Comparison of ENCODE assay signal across 26 cellular contexts in the genomic region with DNA sequence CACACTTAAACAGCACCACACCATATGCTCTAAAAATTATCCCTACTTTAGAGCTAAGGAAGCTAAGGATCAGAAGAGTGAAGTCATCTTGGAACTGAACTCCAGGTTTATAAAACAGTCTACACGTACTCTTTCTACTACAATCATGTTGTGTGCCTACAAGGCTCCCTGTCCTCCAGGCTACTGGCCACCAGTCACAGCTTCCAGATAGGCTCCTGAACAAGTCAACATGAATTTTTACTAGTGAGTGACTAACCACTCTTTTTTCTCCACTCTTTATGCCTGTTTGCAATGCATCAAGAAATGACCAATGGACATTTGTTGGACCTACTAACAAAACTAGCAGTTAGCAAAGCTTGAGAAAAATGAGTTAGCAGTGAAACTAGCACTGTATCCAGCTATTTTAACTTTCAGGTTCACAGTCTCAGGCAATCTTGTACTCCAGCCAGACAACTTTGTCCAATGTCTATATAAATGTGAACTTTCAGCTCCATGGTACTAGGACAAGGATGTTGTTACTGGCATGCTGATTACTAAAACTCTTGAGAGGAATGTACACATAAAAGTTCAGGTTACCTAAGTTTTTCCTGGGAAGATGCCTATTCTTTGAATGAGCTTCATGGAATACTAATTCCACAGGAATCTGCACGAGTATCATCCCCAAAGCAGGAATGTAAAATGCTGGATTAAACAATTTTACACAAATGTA.
DNase-seq lines count a peak whose midpoint lies in the region; ATAC-seq and TF ChIP-seq lines count a peak whose summit lies in the region.
"Had no signal": no experiment of that assay in that cellular context is flagged by ENCODE, and none has a peak within 500 bp of the region (broad histone marks: within the 10 kb centered on the region; RNA-seq: fewer than 3 reads in every experiment).

No MANE protein-coding gene starts in this region.

- H3K27ac Mint-ChIP-seq in chondrocyte (ENCODE audit: unreplicated experiment): peak overlapping the region; percentile 58
- H3K27ac Mint-ChIP-seq: activated naive CD4-positive, alpha-beta T cell treated with anti-CD3 and anti-CD28 coated beads for 36 hours; neural progenitor cell; T-helper 2 cell treated with Interferon-gamma antibody and Interleukin-4, amounts not matched to agents 5 μg/mL and 100 μg/mL, for 36 hours had no signal

- 40 to 75% (median 45%) methylated on average over 2 of the region's 2 CpGs for WGBS in psoas muscle, 3 donors

- H3K4me3 Mint-ChIP-seq in chondrocyte (ENCODE audit: unreplicated experiment): no peak overlapping the region
- H3K4me3 Mint-ChIP-seq: activated naive CD4-positive, alpha-beta T cell treated with anti-CD3 and anti-CD28 coated beads for 36 hours; memory B cell; neural progenitor cell; T-helper 2 cell treated with Interferon-gamma antibody and Interleukin-4, amounts not matched to agents 5 μg/mL and 100 μg/mL, for 36 hours had no signal

- POLR2A ChIA-PET in RWPE1 (lab: Yijun Ruan, JAX; ENCODE audit: low non-redundant PET): no interaction called here

- no peaks in the 10 kb centered on the region for H3K36me3 Mint-ChIP-seq in chondrocyte (ENCODE audit: low read depth)
- H3K36me3 Mint-ChIP-seq: neural progenitor cell had no signal

- H3K9me3 ChIP-seq in psoas muscle: no peaks in the 10 kb centered on the region
- H3K9me3 ChIP-seq: BLaER1 treated with 17β-estradiol and CSF1 and Interleukin-3, amounts not matched to agents 10 nM and 100 nM; upper lobe of left lung had no signal

- H3K9me3 Mint-ChIP-seq in chondrocyte (ENCODE audit: low read depth): no peaks in the 10 kb centered on the region
- H3K9me3 Mint-ChIP-seq: activated naive CD4-positive, alpha-beta T cell treated with anti-CD3 and anti-CD28 coated beads for 36 hours; memory B cell; neural progenitor cell; T-helper 2 cell treated with Interferon-gamma antibody and Interleukin-4, amounts not matched to agents 5 μg/mL and 100 μg/mL, for 36 hours had no signal

- H3K27ac ChIP-seq in psoas muscle (peak overlapping the region; percentile 85), RWPE1 (no peak overlapping the region)
- H3K27ac ChIP-seq: neural progenitor cell, upper lobe of left lung, WERI-Rb-1 had no signal

- H3K4me1 ChIP-seq in psoas muscle: peaks cover 52% of the 10 kb centered on the region
- H3K4me1 ChIP-seq: neural progenitor cell had no signal

- H3K36me3 ChIP-seq in psoas muscle (ENCODE audit: insufficient read depth in 1 of 2, low read depth in 1 of 2): no peaks in the 10 kb centered on the region
- H3K36me3 ChIP-seq: neural progenitor cell, upper lobe of left lung, WERI-Rb-1 had no signal

- no peaks in the 10 kb centered on the region for H3K27me3 Mint-ChIP-seq in chondrocyte (ENCODE audit: low read depth)
- H3K27me3 Mint-ChIP-seq: memory B cell had no signal

- intact Hi-C loops in psoas muscle (cut with DNase I): loop anchor here (5.0 to 10.0 kb wide), 2 partner anchors 51 to 134 kb away; no protein-coding TSS in a partner anchor

- H3K27me3 ChIP-seq in psoas muscle (ENCODE audit: insufficient read depth in 3 of 3, low read length in 2 of 3): no peaks in the 10 kb centered on the region
- H3K27me3 ChIP-seq: BLaER1 treated with 17β-estradiol and CSF1 and Interleukin-3, amounts not matched to agents 10 nM and 100 nM; neural progenitor cell; upper lobe of left lung had no signal

- DNase-seq in AG10803 (ENCODE audit: low read depth) (peak; percentile 20), LNCaP clone FGC (ENCODE audit: low read depth) (peak; percentile 87), chondrocyte (ENCODE audit: low spot score) (no peak), psoas muscle (no peak), RWPE1 (ENCODE audit: low spot score) (no peak), HuH-7 (ENCODE audit: low spot score) (no peak)
- DNase-seq: activated CD4-positive, alpha-beta T cell treated with anti-CD3 and anti-CD28 coated beads, Interleukin-2, amount 50 U/mL, for 1 hour; activated naive CD4-positive, alpha-beta T cell treated with anti-CD3 and anti-CD28 coated beads for 36 hours; amniotic stem cell; caudate nucleus; dermis blood vessel endothelial cell; NCI-H1694; NCI-H82; OCI-M1; posterior cingulate gyrus; Right ventricle myocardium superior; small intestine; stimulated activated CD4-positive, alpha-beta T cell treated with anti-CD3 and anti-CD28 coated beads, Interleukin-2, amount 100 ng/mL, for 24 hours; upper lobe of left lung; WERI-Rb-1 had no signal

- peaks cover 30% of the 10 kb centered on the region for H3K4me1 Mint-ChIP-seq in chondrocyte (ENCODE audit: low read depth)
- H3K4me1 Mint-ChIP-seq: neural progenitor cell had no signal

- ATAC-seq in psoas muscle: no peak
- ATAC-seq in GM19463 (IDR thresholded peaks at IDR 0.05; ENCODE audit: unreplicated experiment): no peak
- no peak for ATAC-seq in HG02870 (IDR thresholded peaks at IDR 0.05; ENCODE audit: unreplicated experiment)

- H3K4me3 ChIP-seq in AG10803 (ENCODE audit: low read length) (no peak overlapping the region), LNCaP clone FGC (ENCODE audit: low read depth, low read length) (no peak overlapping the region), psoas muscle (no peak overlapping the region)
- H3K4me3 ChIP-seq: BLaER1 treated with 17β-estradiol and CSF1 and Interleukin-3, amounts not matched to agents 10 nM and 100 nM; neural progenitor cell; upper lobe of left lung had no signal

- TF ChIP-seq CTCF in AG10803 (conservative IDR thresholded peaks at IDR 0.05; ENCODE audit: low read length) (no peak), LNCaP clone FGC (IDR thresholded peaks at IDR 0.05; ENCODE audit: control insufficient read depth, extremely low read depth, insufficient read depth) (no peak), chondrocyte (IDR thresholded peaks at IDR 0.05) (no peak), psoas muscle (IDR thresholded peaks at IDR 0.05) (no peak), RWPE1 (conservative IDR thresholded peaks at IDR 0.05; ENCODE audit: low read depth) (no peak)

- CTCF ChIA-PET in RWPE1 (lab: Yijun Ruan, JAX): interaction anchor here (0.6 to 0.9 kb wide), 4 partner anchors 15 to 1365 kb away, joined by 3 read pairs; partner anchors contain the start of gene IDE

Comparison
In these comparisons a context has a peak if more than half of its experiments do, and no peak if none do; other contexts are left out.
1. DNase-seq: peak in AG10803 (single experiment) and LNCaP clone FGC (single experiment); none in chondrocyte (single experiment), psoas muscle (0 of 2), RWPE1 (single experiment) and HuH-7 (single experiment).